ENCODE assay signal across 1 cellular context in the genomic region with DNA sequence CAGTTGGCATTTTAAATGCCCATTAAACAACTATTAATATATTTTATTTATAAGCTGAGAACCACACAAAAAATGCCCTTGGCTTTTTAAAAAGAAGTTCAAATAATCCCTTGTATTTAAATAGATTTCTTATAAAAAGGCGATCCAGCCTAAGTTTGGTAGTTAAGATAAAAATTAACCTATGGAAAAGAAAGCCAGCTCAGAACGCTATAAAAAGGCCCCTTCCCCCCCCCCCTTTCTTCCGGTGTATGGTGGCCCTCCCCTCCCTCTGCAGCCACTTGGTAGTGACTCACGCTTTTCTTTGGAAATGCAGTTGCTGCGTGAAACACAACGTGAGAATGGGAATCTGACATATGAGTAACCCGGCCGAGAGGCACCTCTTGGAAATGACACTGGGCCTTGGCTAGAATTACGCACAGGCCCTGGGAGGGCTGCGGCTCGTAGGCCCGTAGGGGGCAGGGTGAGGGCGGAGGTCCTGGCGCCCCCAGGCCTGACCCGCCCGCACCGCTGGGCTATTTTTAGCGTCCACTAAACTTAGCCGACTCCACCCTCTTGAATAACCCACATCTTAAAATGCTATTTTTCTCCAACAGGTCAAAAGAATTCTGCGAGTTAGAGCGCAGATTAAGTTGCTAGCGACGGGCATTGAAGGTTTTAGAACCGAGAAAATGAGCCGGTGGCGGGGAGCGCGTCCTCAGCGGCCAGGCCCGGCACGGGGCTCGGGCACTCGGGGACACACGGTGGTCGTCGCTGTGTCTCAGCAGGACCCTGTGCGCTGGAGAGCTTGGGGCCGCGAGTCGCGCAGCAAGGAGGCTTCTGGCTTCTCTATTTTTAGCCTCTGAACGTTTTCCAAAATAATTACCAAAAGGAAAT.
TF ChIP-seq lines count a peak whose summit lies in the region.

No MANE protein-coding gene starts in this region.

TF ChIP-seq in HepG2, 621 proteins besides CTCF, POLR2A, EP300 and RAD21 (continued from another document and continues in another):
- TF ChIP-seq MIER2 (CRISPR knock-in tag; IDR thresholded peaks at IDR 0.05) (no peak), TBL1XR1 (IDR thresholded peaks at IDR 0.05; ENCODE audit: borderline replicate concordance, low read length, partially characterized antibody) (peak; percentile 74), ARNTL (CRISPR knock-in tag; IDR thresholded peaks at IDR 0.05) (peak; percentile 82), DPF2 (CRISPR knock-in tag; IDR thresholded peaks at IDR 0.05; ENCODE audit: borderline replicate concordance, low read depth) (no peak), ZNF224 (CRISPR knock-in tag; IDR thresholded peaks at IDR 0.05) (no peak), ZFP37 (CRISPR knock-in tag; IDR thresholded peaks at IDR 0.05; ENCODE audit: borderline replicate concordance) (no peak), HDAC2 (CRISPR knock-in tag; IDR thresholded peaks at IDR 0.05) (peak; percentile 24; the same call in 1 of the 2 replicates), CC2D1A (CRISPR knock-in tag; IDR thresholded peaks at IDR 0.05) (no peak), ZKSCAN1 (IDR thresholded peaks at IDR 0.05; ENCODE audit: low read length) (no peak), SPEN (CRISPR knock-in tag; IDR thresholded peaks at IDR 0.05; ENCODE audit: low read depth) (0 out of 2 replicates have a peak, but pooled peaks have one; percentile 31), SRF (IDR thresholded peaks at IDR 0.05; ENCODE audit: low read depth, low read length) (no peak), CHD2 (IDR thresholded peaks at IDR 0.05; ENCODE audit: low read depth, low read length) (peak; percentile 70), TSC22D2 (CRISPR knock-in tag; IDR thresholded peaks at IDR 0.05; ENCODE audit: borderline replicate concordance) (0 out of 2 replicates have a peak, but pooled peaks have one; percentile 56), ATF5 (CRISPR knock-in tag; IDR thresholded peaks at IDR 0.05; ENCODE audit: low read depth) (no peak), ZSCAN20 (CRISPR knock-in tag; IDR thresholded peaks at IDR 0.05; ENCODE audit: borderline replicate concordance) (no peak), MTA3 (CRISPR knock-in tag; IDR thresholded peaks at IDR 0.05) (no peak), SP5 (CRISPR knock-in tag; IDR thresholded peaks at IDR 0.05; ENCODE audit: borderline replicate concordance, low read depth) (peak; percentile 64), PPARG (CRISPR knock-in tag; conservative IDR thresholded peaks at IDR 0.05) (no peak), ZNF776 (CRISPR knock-in tag; IDR thresholded peaks at IDR 0.05) (no peak), ZNF781 (CRISPR knock-in tag; IDR thresholded peaks at IDR 0.05; ENCODE audit: borderline replicate concordance, not compliant biosample characterization) (no peak), ATF7-NPFF (CRISPR knock-in tag; IDR thresholded peaks at IDR 0.05; ENCODE audit: low read depth) (peak; percentile 70; the same call in 1 of the 2 replicates), REPIN1 (CRISPR knock-in tag; IDR thresholded peaks at IDR 0.05; ENCODE audit: borderline replicate concordance, low read depth) (no peak), REXO4 (CRISPR knock-in tag; IDR thresholded peaks at IDR 0.05; ENCODE audit: borderline replicate concordance) (peak; percentile 49; the same call in 1 of the 2 replicates), ZBTB2 (CRISPR knock-in tag; IDR thresholded peaks at IDR 0.05; ENCODE audit: low read depth) (no peak), THYN1 (CRISPR knock-in tag; IDR thresholded peaks at IDR 0.05; ENCODE audit: borderline replicate concordance, low read depth) (no peak), ATAD3A (CRISPR knock-in tag; IDR thresholded peaks at IDR 0.05) (no peak), ZNF326 (CRISPR knock-in tag; IDR thresholded peaks at IDR 0.05; ENCODE audit: borderline replicate concordance) (no peak), ZKSCAN8 (CRISPR knock-in tag; IDR thresholded peaks at IDR 0.05; ENCODE audit: borderline replicate concordance) (no peak), MLXIP (CRISPR knock-in tag; IDR thresholded peaks at IDR 0.05; ENCODE audit: borderline replicate concordance) (no peak), RBFOX2 (IDR thresholded peaks at IDR 0.05; ENCODE audit: low read depth, low read length) (peak; percentile 99), HNF4A (CRISPR knock-in tag; IDR thresholded peaks at IDR 0.05) (peak; percentile 33), ZNF629 (CRISPR knock-in tag; conservative IDR thresholded peaks at IDR 0.05) (no peak), SMC3 (IDR thresholded peaks at IDR 0.05; ENCODE audit: low read length) (peak; percentile 6; the same call in 1 of the 2 replicates), MZF1 (CRISPR knock-in tag; IDR thresholded peaks at IDR 0.05; ENCODE audit: borderline replicate concordance) (no peak), ZNF235 (CRISPR knock-in tag; IDR thresholded peaks at IDR 0.05; ENCODE audit: borderline replicate concordance) (0 out of 2 replicates have a peak, but pooled peaks have one; percentile 6), ZBTB21 (CRISPR knock-in tag; IDR thresholded peaks at IDR 0.05) (0 out of 2 replicates have a peak, but pooled peaks have one; percentile 33), HIVEP1 (CRISPR knock-in tag; IDR thresholded peaks at IDR 0.05) (no peak), NONO (IDR thresholded peaks at IDR 0.05) (no peak), NONO (CRISPR knock-in tag; conservative IDR thresholded peaks at IDR 0.05) (peak; percentile 32; the same call in 1 of the 2 replicates), SATB2 (CRISPR knock-in tag; IDR thresholded peaks at IDR 0.05) (no peak), ZNF484 (CRISPR knock-in tag; IDR thresholded peaks at IDR 0.05; ENCODE audit: borderline replicate concordance, low read depth) (no peak), ZNF775 (CRISPR knock-in tag; IDR thresholded peaks at IDR 0.05; ENCODE audit: borderline replicate concordance) (no peak), MEIS2 (CRISPR knock-in tag; IDR thresholded peaks at IDR 0.05) (peak; percentile 45; the same call in 1 of the 2 replicates), DZIP1 (CRISPR knock-in tag; IDR thresholded peaks at IDR 0.05) (no peak), POLR2AphosphoS5 (IDR thresholded peaks at IDR 0.05; ENCODE audit: low read depth, low read length) (peak; percentile 41), SNRNP70 (IDR thresholded peaks at IDR 0.05; ENCODE audit: low read depth, low read length) (no peak), YY1 (IDR thresholded peaks at IDR 0.05; ENCODE audit: insufficient read depth, insufficient replicate concordance, low read depth, low read length) (peak; percentile 50)
- TF ChIP-seq, protein P1, sequence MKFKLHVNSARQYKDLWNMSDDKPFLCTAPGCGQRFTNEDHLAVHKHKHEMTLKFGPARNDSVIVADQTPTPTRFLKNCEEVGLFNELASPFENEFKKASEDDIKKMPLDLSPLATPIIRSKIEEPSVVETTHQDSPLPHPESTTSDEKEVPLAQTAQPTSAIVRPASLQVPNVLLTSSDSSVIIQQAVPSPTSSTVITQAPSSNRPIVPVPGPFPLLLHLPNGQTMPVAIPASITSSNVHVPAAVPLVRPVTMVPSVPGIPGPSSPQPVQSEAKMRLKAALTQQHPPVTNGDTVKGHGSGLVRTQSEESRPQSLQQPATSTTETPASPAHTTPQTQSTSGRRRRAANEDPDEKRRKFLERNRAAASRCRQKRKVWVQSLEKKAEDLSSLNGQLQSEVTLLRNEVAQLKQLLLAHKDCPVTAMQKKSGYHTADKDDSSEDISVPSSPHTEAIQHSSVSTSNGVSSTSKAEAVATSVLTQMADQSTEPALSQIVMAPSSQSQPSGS (CRISPR knock-in tag; IDR thresholded peaks at IDR 0.05): peak; percentile 69
- TF ChIP-seq, protein P2, sequence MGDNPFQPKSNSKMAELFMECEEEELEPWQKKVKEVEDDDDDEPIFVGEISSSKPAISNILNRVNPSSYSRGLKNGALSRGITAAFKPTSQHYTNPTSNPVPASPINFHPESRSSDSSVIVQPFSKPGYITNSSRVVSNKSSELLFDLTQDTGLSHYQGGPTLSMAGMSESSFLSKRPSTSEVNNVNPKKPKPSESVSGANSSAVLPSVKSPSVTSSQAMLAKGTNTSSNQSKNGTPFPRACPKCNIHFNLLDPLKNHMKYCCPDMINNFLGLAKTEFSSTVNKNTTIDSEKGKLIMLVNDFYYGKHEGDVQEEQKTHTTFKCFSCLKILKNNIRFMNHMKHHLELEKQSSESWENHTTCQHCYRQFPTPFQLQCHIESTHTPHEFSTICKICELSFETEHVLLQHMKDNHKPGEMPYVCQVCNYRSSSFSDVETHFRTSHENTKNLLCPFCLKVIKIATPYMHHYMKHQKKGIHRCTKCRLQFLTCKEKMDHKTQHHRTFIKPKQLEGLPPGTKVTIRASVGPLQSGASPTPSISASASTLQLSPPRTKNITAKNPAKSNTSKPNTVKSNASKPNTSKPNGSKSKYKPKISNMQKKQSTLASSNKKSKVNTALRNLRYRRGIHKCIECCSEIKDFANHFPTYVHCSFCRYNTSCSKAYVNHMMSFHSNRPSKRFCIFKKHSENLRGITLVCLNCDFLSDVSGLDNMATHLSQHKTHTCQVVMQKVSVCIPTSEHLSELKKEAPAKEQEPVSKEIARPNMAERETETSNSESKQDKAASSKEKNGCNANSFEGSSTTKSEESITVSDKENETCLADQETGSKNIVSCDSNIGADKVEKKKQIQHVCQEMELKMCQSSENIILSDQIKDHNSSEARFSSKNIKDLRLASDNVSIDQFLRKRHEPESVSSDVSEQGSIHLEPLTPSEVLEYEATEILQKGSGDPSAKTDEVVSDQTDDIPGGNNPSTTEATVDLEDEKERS (CRISPR knock-in tag; IDR thresholded peaks at IDR 0.05): no peak
- TF ChIP-seq, protein P3, sequence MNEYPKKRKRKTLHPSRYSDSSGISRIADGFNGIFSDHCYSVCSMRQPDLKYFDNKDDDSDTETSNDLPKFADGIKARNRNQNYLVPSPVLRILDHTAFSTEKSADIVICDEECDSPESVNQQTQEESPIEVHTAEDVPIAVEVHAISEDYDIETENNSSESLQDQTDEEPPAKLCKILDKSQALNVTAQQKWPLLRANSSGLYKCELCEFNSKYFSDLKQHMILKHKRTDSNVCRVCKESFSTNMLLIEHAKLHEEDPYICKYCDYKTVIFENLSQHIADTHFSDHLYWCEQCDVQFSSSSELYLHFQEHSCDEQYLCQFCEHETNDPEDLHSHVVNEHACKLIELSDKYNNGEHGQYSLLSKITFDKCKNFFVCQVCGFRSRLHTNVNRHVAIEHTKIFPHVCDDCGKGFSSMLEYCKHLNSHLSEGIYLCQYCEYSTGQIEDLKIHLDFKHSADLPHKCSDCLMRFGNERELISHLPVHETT (CRISPR knock-in tag; conservative IDR thresholded peaks at IDR 0.05): 0 out of 2 replicates have a peak, but pooled peaks have one; percentile 45
